ENCODE assay signal across 8 cellular contexts in the genomic region with DNA sequence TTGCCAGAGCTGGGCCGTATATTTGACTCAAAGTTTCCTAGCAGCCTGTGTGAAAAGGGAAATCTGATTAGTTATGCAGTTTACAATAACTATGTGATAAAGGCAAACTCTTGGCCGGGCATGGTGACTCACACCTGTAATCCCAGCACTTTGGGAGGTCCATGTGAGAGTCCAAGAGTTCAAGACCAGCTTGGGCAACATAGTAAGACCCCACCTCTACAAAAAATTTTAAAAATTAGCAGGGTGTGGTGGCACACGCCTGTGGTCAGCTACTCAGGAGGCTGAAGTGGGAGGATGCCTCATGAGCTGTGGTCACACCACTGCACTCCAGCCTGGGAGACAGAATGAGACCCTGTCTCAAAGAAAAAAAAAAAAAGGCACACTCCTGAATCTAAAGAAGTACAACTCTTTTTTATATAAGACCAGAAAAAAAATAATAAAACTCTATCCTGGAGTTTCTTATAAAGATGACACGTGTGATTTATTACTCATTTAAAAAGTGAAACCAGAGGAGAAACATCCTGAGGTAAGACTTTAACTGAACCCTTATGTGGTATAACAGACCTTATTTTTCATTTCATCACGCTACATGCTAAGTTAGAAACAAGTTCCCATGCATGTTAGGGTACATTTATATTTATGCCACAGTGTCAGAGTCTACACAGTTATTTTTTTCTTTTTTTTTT. TPM values are rescaled to one million over a fixed set of nuclear protein-coding genes. Genes with fewer than 3 reads are reported as not detected.
DNase-seq lines count a peak whose midpoint lies in the region; ATAC-seq and TF ChIP-seq lines count a peak whose summit lies in the region.

No MANE protein-coding gene starts in this region.

- TF ChIP-seq POLR2A in Peyer's patch (IDR thresholded peaks at IDR 0.05) (no peak), vagina (IDR thresholded peaks at IDR 0.05) (no peak)

- H3K27me3 ChIP-seq in Peyer's patch (no peaks in the 10 kb centered on the region), vagina (no peaks in the 10 kb centered on the region)

- H3K4me1 Mint-ChIP-seq in endothelial cell (ENCODE audit: unreplicated experiment) = no peaks in the 10 kb centered on the region

- no peaks in the 10 kb centered on the region for H3K36me3 ChIP-seq in Peyer's patch
- no peaks in the 10 kb centered on the region for H3K36me3 ChIP-seq in vagina

- DNase-seq in GM12865 (ENCODE audit: low read depth) (peak; percentile 87), Peyer's patch (peak in 1 of 3 donors; percentile 69), dedifferentiated amniotic fluid mesenchymal stem cell (ENCODE audit: extremely low spot score) (peak; percentile 18), endothelial cell (ENCODE audit: low spot score) (no peak), SK-N-DZ (ENCODE audit: low spot score) (no peak), vagina (ENCODE audit: extremely low spot score in 2 of 2) (no peak), foreskin melanocyte (no peak)

- no peaks in the 10 kb centered on the region for H3K9me3 ChIP-seq in Peyer's patch
- no peaks in the 10 kb centered on the region for H3K9me3 ChIP-seq in vagina

- H3K4me3 ChIP-seq in GM12865 (ENCODE audit: low read depth, low read length) (peak overlapping the region; percentile 59), Peyer's patch (no peak overlapping the region), vagina (no peak overlapping the region)

- peak overlapping the region in 3 of 4 donors; percentile 39 to 73 (median 72) for H3K27ac ChIP-seq in Peyer's patch
- H3K27ac ChIP-seq in vagina = no peak overlapping the region

- peaks cover 3% of the 10 kb centered on the region for H3K27me3 Mint-ChIP-seq in endothelial cell (ENCODE audit: unreplicated experiment)

- intact Hi-C loops in vagina (cut with DNase I) = no loop called here

- ATAC-seq in HG02623 (IDR thresholded peaks at IDR 0.05; ENCODE audit: unreplicated experiment) = peak; percentile 26

- H3K4me3 Mint-ChIP-seq in endothelial cell (ENCODE audit: unreplicated experiment) = no peak overlapping the region

- H3K36me3 Mint-ChIP-seq in endothelial cell (ENCODE audit: low read depth, unreplicated experiment) = no peaks in the 10 kb centered on the region

- peaks cover 0 to 12% (median 4%) of the 10 kb centered on the region in 4 donors for H3K4me1 ChIP-seq in Peyer's patch
- H3K4me1 ChIP-seq in vagina = peaks cover 4% of the 10 kb centered on the region

- TF ChIP-seq CTCF in GM12865 (IDR thresholded peaks at IDR 0.05; ENCODE audit: insufficient read depth, low read depth, low read length, missing control alignments) = no peak
- no peak for TF ChIP-seq CTCF in Peyer's patch (IDR thresholded peaks at IDR 0.05)
- TF ChIP-seq CTCF in endothelial cell (IDR thresholded peaks at IDR 0.05; ENCODE audit: unreplicated experiment) = no peak
- TF ChIP-seq CTCF in vagina (IDR thresholded peaks at IDR 0.05) = no peak

- H3K9me3 Mint-ChIP-seq in endothelial cell (ENCODE audit: unreplicated experiment) = no peaks in the 10 kb centered on the region

- no peak overlapping the region for H3K27ac Mint-ChIP-seq in endothelial cell (ENCODE audit: unreplicated experiment)

RNA-seq across cellular contexts. Expression of a gene that starts 32.6 kb away (rescaled TPM):
- 10 to 100 TPM; 28.1 to 66.5 (median 44.3) TPM for total RNA-seq in Peyer's patch
- 84.6 TPM for total RNA-seq in endothelial cell (ENCODE audit: unreplicated experiment)
- 17.1 and 32.1 TPM in 2 replicates for polyA plus RNA-seq in SK-N-DZ (2014; cell fraction: cytosol; rRNA removed)
- 26.3 and 28.1 TPM in 2 replicates for polyA plus RNA-seq in SK-N-DZ (2014; cell fraction: nucleus; rRNA removed)
- total RNA-seq in vagina = 29.7 TPM

RNA-seq across cellular contexts. Expression of a gene that starts 32.9 kb away (rescaled TPM):
- total RNA-seq in Peyer's patch = 1,000 to 10,000 TPM; 3,771 to 5,073 (median 4,495) TPM
- 3,500 TPM for total RNA-seq in endothelial cell (ENCODE audit: unreplicated experiment)
- 5,716 and 6,225 TPM in 2 replicates for polyA plus RNA-seq in SK-N-DZ (2014; cell fraction: cytosol; rRNA removed)
- 3,361 and 4,439 TPM in 2 replicates for polyA plus RNA-seq in SK-N-DZ (2014; cell fraction: nucleus; rRNA removed)
- total RNA-seq in vagina = 2,211 TPM

RNA-seq across cellular contexts. Expression of a gene that starts 57.5 kb away (rescaled TPM):
- total RNA-seq in Peyer's patch (10 to 100 TPM; 32.2 to 85.4 (median 55.0) TPM), endothelial cell (ENCODE audit: unreplicated experiment) (7.2 TPM), vagina (5.4 TPM)
- 0.29 and 0.59 TPM in 2 replicates for polyA plus RNA-seq in SK-N-DZ (2014; cell fraction: cytosol; rRNA removed)
- polyA plus RNA-seq in SK-N-DZ (2014; cell fraction: nucleus; rRNA removed) = not detected in 2 replicates

Comparison
In these comparisons a context has a peak if more than half of its experiments do, and no peak if none do; other contexts are left out.
1. DNase-seq: peak in GM12865 (single experiment) and dedifferentiated amniotic fluid mesenchymal stem cell (single experiment); none in endothelial cell (single experiment), SK-N-DZ (single experiment), vagina (0 of 2) and foreskin melanocyte (single experiment).